ENCODE assay signal across 28 cellular contexts in genomic region chr20:19022791-19023448, GRCh38.
"Had no signal": no experiment of that assay in that cellular context is flagged by ENCODE, and none has a peak within 500 bp of the region (broad histone marks: within the 10 kb centered on the region; RNA-seq: fewer than 3 reads in every experiment).

No MANE protein-coding gene starts in this region.

- H3K27ac Mint-ChIP-seq: activated CD4-positive, alpha-beta T cell treated with anti-CD3 and anti-CD28 coated beads, Interleukin-2, amount 10 ng/mL, durations not matched to agents 7 days and 5 days; activated CD8-positive, alpha-beta memory T cell treated with anti-CD3 and anti-CD28 coated beads, Interleukin-2, amount 10 ng/mL, durations not matched to agents 7 days and 5 days; activated CD8-positive, alpha-beta T cell treated with anti-CD3 and anti-CD28 coated beads, Interleukin-2, amount 10 ng/mL, durations not matched to agents 7 days and 5 days; activated naive CD4-positive, alpha-beta T cell treated with anti-CD3 and anti-CD28 coated beads, Interleukin-2, amount 50 U/mL, for 24 hours; activated naive CD8-positive, alpha-beta T cell treated with anti-CD3 and anti-CD28 coated beads, Interleukin-2, amount 50 U/mL, for 24 hours; activated T-helper 2 cell treated with anti-CD3 and anti-CD28 coated beads, Interferon-gamma antibody, Interleukin-2, Interleukin-4, amounts not matched to agents 10 μg/mL and 5 μg/mL and 100 μg/mL, durations not matched to agents 14 hours and 24 hours and 36 hours; natural killer cell treated with Interleukin-12 subunit alpha and Interleukin-12 subunit beta and Interleukin-15 and Interleukin-18, amount 100 ng/mL, for 72 hours; progenitor cell of endocrine pancreas; stimulated activated naive B cell treated with anti-CD40 and anti-IgM and Interleukin-4, amounts not matched to agents 10 μg/mL and 1 μg/mL and 100 μg/mL, for 72 hours; T-helper 17 cell had no signal

- H3K9me3 Mint-ChIP-seq: activated CD4-positive, alpha-beta T cell treated with anti-CD3 and anti-CD28 coated beads, Interleukin-2, amount 10 ng/mL, durations not matched to agents 7 days and 5 days; activated naive CD4-positive, alpha-beta T cell treated with anti-CD3 and anti-CD28 coated beads, Interleukin-2, amount 50 U/mL, for 24 hours; activated naive CD8-positive, alpha-beta T cell treated with anti-CD3 and anti-CD28 coated beads, Interleukin-2, amount 50 U/mL, for 24 hours; activated T-helper 2 cell treated with anti-CD3 and anti-CD28 coated beads, Interferon-gamma antibody, Interleukin-2, Interleukin-4, amounts not matched to agents 10 μg/mL and 5 μg/mL and 100 μg/mL, durations not matched to agents 14 hours and 24 hours and 36 hours; natural killer cell treated with Interleukin-12 subunit alpha and Interleukin-12 subunit beta and Interleukin-15 and Interleukin-18, amount 100 ng/mL, for 72 hours; stimulated activated naive B cell treated with anti-CD40 and anti-IgM and Interleukin-4, amounts not matched to agents 10 μg/mL and 1 μg/mL and 100 μg/mL, for 72 hours had no signal

- DNase-seq: activated CD4-positive, alpha-beta T cell treated with anti-CD3 and anti-CD28 coated beads, Interleukin-2, amount 10 ng/mL, durations not matched to agents 7 days and 5 days; activated CD4-positive, CD25-positive, alpha-beta regulatory T cell treated with anti-CD3 and anti-CD28 coated beads, Interleukin-2, amount 50 U/mL, for 72 hours; activated CD8-positive, alpha-beta memory T cell treated with anti-CD3 and anti-CD28 coated beads, Interleukin-2, amount 10 ng/mL, durations not matched to agents 7 days and 5 days; activated CD8-positive, alpha-beta T cell treated with anti-CD3 and anti-CD28 coated beads, Interleukin-2, amount 10 ng/mL, durations not matched to agents 7 days and 5 days; activated naive CD8-positive, alpha-beta T cell treated with anti-CD3 and anti-CD28 coated beads, Interleukin-2, amount 50 U/mL, for 24 hours; activated T-cell treated with anti-CD3 and anti-CD28 coated beads, Interleukin-2, amount 50 U/mL, for 48 hours; amygdala; caudate nucleus; cortex of kidney; foreskin fibroblast; heart right ventricle; lower lobe of right lung; mesendoderm; retina; sigmoid colon; small intestine; stimulated activated CD4-positive, alpha-beta T cell treated with anti-CD3 and anti-CD28 coated beads, Interleukin-4, amount 100 ng/mL, for 4 hours; stimulated activated naive B cell treated with anti-CD40 and anti-IgM and Interleukin-4, amounts not matched to agents 10 μg/mL and 1 μg/mL and 100 μg/mL, for 72 hours; stomach; T-helper 17 cell; T1000; thyroid gland; upper lobe of left lung; WERI-Rb-1 had no signal

- H3K4me3 Mint-ChIP-seq: activated CD4-positive, alpha-beta T cell treated with anti-CD3 and anti-CD28 coated beads, Interleukin-2, amount 10 ng/mL, durations not matched to agents 7 days and 5 days; activated CD8-positive, alpha-beta memory T cell treated with anti-CD3 and anti-CD28 coated beads, Interleukin-2, amount 10 ng/mL, durations not matched to agents 7 days and 5 days; activated CD8-positive, alpha-beta T cell treated with anti-CD3 and anti-CD28 coated beads, Interleukin-2, amount 10 ng/mL, durations not matched to agents 7 days and 5 days; activated naive CD4-positive, alpha-beta T cell treated with anti-CD3 and anti-CD28 coated beads, Interleukin-2, amount 50 U/mL, for 24 hours; activated naive CD8-positive, alpha-beta T cell treated with anti-CD3 and anti-CD28 coated beads, Interleukin-2, amount 50 U/mL, for 24 hours; natural killer cell treated with Interleukin-12 subunit alpha and Interleukin-12 subunit beta and Interleukin-15 and Interleukin-18, amount 100 ng/mL, for 72 hours; stimulated activated naive B cell treated with anti-CD40 and anti-IgM and Interleukin-4, amounts not matched to agents 10 μg/mL and 1 μg/mL and 100 μg/mL, for 72 hours; T-helper 17 cell had no signal

- H3K36me3 Mint-ChIP-seq: activated CD8-positive, alpha-beta memory T cell treated with anti-CD3 and anti-CD28 coated beads, Interleukin-2, amount 10 ng/mL, durations not matched to agents 7 days and 5 days; activated naive CD4-positive, alpha-beta T cell treated with anti-CD3 and anti-CD28 coated beads, Interleukin-2, amount 50 U/mL, for 24 hours; natural killer cell treated with Interleukin-12 subunit alpha and Interleukin-12 subunit beta and Interleukin-15 and Interleukin-18, amount 100 ng/mL, for 72 hours had no signal

- H3K4me1 Mint-ChIP-seq: activated CD4-positive, alpha-beta T cell treated with anti-CD3 and anti-CD28 coated beads, Interleukin-2, amount 10 ng/mL, durations not matched to agents 7 days and 5 days; activated CD8-positive, alpha-beta memory T cell treated with anti-CD3 and anti-CD28 coated beads, Interleukin-2, amount 10 ng/mL, durations not matched to agents 7 days and 5 days; activated naive CD4-positive, alpha-beta T cell treated with anti-CD3 and anti-CD28 coated beads, Interleukin-2, amount 50 U/mL, for 24 hours; T-helper 17 cell had no signal

- H3K27me3 Mint-ChIP-seq: activated CD4-positive, alpha-beta T cell treated with anti-CD3 and anti-CD28 coated beads, Interleukin-2, amount 10 ng/mL, durations not matched to agents 7 days and 5 days; activated CD8-positive, alpha-beta memory T cell treated with anti-CD3 and anti-CD28 coated beads, Interleukin-2, amount 10 ng/mL, durations not matched to agents 7 days and 5 days; activated naive CD8-positive, alpha-beta T cell treated with anti-CD3 and anti-CD28 coated beads, Interleukin-2, amount 50 U/mL, for 24 hours; natural killer cell treated with Interleukin-12 subunit alpha and Interleukin-12 subunit beta and Interleukin-15 and Interleukin-18, amount 100 ng/mL, for 72 hours had no signal
